In genomic region chr11:118634435-118635236, GRCh38 we compare ENCODE assay signal across 8 cellular contexts. TPM values are rescaled to one million over a fixed set of nuclear protein-coding genes. Genes with fewer than 3 reads are reported as not detected.
DNase-seq lines count a peak whose midpoint lies in the region; ATAC-seq and TF ChIP-seq lines count a peak whose summit lies in the region.

No MANE protein-coding gene starts in this region.

- peaks cover 0 to 76% of the 10 kb centered on the region in 2 donors for H3K36me3 ChIP-seq in gastroesophageal sphincter

- H3K4me3 ChIP-seq in gastroesophageal sphincter = peak overlapping the region; percentile 34 to 51

- H3K36me3 Mint-ChIP-seq in activated CD4-positive, alpha-beta T cell treated with anti-CD3 and anti-CD28 coated beads, Interleukin-2, amount 10 ng/mL, durations not matched to agents 24 days and 14 days (ENCODE audit: low read depth) = no peaks in the 10 kb centered on the region

- no peak overlapping the region for H3K27ac Mint-ChIP-seq in activated CD4-positive, alpha-beta T cell treated with anti-CD3 and anti-CD28 coated beads, Interleukin-2, amount 10 ng/mL, durations not matched to agents 24 days and 14 days

- peak; percentile 94 for ATAC-seq in gastroesophageal sphincter
- ATAC-seq in HG03025 (IDR thresholded peaks at IDR 0.05; ENCODE audit: low FRiP score, unreplicated experiment) = no peak

- no peaks in the 10 kb centered on the region for H3K27me3 ChIP-seq in gastroesophageal sphincter

- peak overlapping the region; percentile 63 for H3K27ac ChIP-seq in VCaP
- peak overlapping the region; percentile 69 to 90 (median 85) for H3K27ac ChIP-seq in gastroesophageal sphincter

- WGBS in gastroesophageal sphincter (ENCODE audit: low coverage in 1 of 2), 2 donors = 0 to 10% methylated on average over 1 to 9 of the region's 41 CpGs

- no peaks in the 10 kb centered on the region for H3K9me3 ChIP-seq in gastroesophageal sphincter

- TF ChIP-seq POLR2A in gastroesophageal sphincter (IDR thresholded peaks at IDR 0.05) = no peak

- no peak overlapping the region for H3K4me3 Mint-ChIP-seq in activated CD4-positive, alpha-beta T cell treated with anti-CD3 and anti-CD28 coated beads, Interleukin-2, amount 10 ng/mL, durations not matched to agents 24 days and 14 days

- no peak for TF ChIP-seq EP300 in gastroesophageal sphincter (IDR thresholded peaks at IDR 0.05)

- peaks cover 4% of the 10 kb centered on the region for H3K4me1 Mint-ChIP-seq in activated CD4-positive, alpha-beta T cell treated with anti-CD3 and anti-CD28 coated beads, Interleukin-2, amount 10 ng/mL, durations not matched to agents 24 days and 14 days

- intact Hi-C loops in activated CD4-positive, alpha-beta T cell treated with anti-CD3 and anti-CD28 coated beads, Interleukin-2, amount 10 ng/mL, durations not matched to agents 24 days and 14 days (cut with micrococcal nuclease) = no loop called here

- peaks cover 4 to 85% (median 27%) of the 10 kb centered on the region in 3 donors for H3K4me1 ChIP-seq in gastroesophageal sphincter

- H3K27me3 Mint-ChIP-seq in activated CD4-positive, alpha-beta T cell treated with anti-CD3 and anti-CD28 coated beads, Interleukin-2, amount 10 ng/mL, durations not matched to agents 24 days and 14 days = peaks cover 9% of the 10 kb centered on the region

- DNase-seq in activated CD4-positive, alpha-beta T cell treated with anti-CD3 and anti-CD28 coated beads, Interleukin-2, amount 10 ng/mL, durations not matched to agents 24 days and 14 days = peak; percentile 64
- no peak for DNase-seq in activated CD4-positive, alpha-beta T cell treated with anti-CD3 and anti-CD28 coated beads, Interleukin-2, amount 50 U/mL, for 4 hours
- peak; percentile 22 for DNase-seq in occipital lobe (lab: John Stamatoyannopoulos, UW)
- DNase-seq in SIG-M5 (lab: John Stamatoyannopoulos, UW) = no peak
- DNase-seq in activated gamma-delta T cell (lab: John Stamatoyannopoulos, UW) = no peak

- no peaks in the 10 kb centered on the region for H3K9me3 Mint-ChIP-seq in activated CD4-positive, alpha-beta T cell treated with anti-CD3 and anti-CD28 coated beads, Interleukin-2, amount 10 ng/mL, durations not matched to agents 24 days and 14 days

- TF ChIP-seq CTCF in VCaP (conservative IDR thresholded peaks at IDR 0.05) = 0 out of 2 replicates have a peak, but pooled peaks have one; percentile 27
- TF ChIP-seq CTCF in gastroesophageal sphincter (IDR thresholded peaks at IDR 0.05) = peak in 3 of 4 experiments; percentile 22 to 67 (median 30)

RNA-seq across cellular contexts. Expression of gene PHLDB1, which starts 27.2 kb away (rescaled TPM):
- total RNA-seq in activated CD4-positive, alpha-beta T cell treated with anti-CD3 and anti-CD28 coated beads, Interleukin-2, amount 10 ng/mL, durations not matched to agents 24 days and 14 days = 1.3 and 1.7 TPM in 2 replicates
- total RNA-seq in gastroesophageal sphincter = 100 to 1,000 TPM in 2 of 4 donors, 10 to 100 TPM in 2; 45.8 to 144 (median 101) TPM
- total RNA-seq in occipital lobe = 65.8 TPM

RNA-seq across cellular contexts. Expression of gene TREH, which starts 44.8 kb away (rescaled TPM):
- total RNA-seq in activated CD4-positive, alpha-beta T cell treated with anti-CD3 and anti-CD28 coated beads, Interleukin-2, amount 10 ng/mL, durations not matched to agents 24 days and 14 days = not detected in 2 replicates
- total RNA-seq in gastroesophageal sphincter = not detected
- total RNA-seq in occipital lobe = not detected

Comparison
In these comparisons a context has a peak if more than half of its experiments do, and no peak if none do; other contexts are left out.
1. DNase-seq: peak in activated CD4-positive, alpha-beta T cell treated with anti-CD3 and anti-CD28 coated beads, Interleukin-2, amount 10 ng/mL, durations not matched to agents 24 days and 14 days (single experiment) and occipital lobe (single experiment); none in activated CD4-positive, alpha-beta T cell treated with anti-CD3 and anti-CD28 coated beads, Interleukin-2, amount 50 U/mL, for 4 hours (0 of 2), SIG-M5 (single experiment) and activated gamma-delta T cell (single experiment).
2. RNA of gene PHLDB1, which starts 27.2 kb away (total RNA-seq): 45.8 to 144 TPM in gastroesophageal sphincter and 65.8 TPM in occipital lobe (single experiment); 1.3 to 1.7 TPM in activated CD4-positive, alpha-beta T cell treated with anti-CD3 and anti-CD28 coated beads, Interleukin-2, amount 10 ng/mL, durations not matched to agents 24 days and 14 days; every median in the first group is over 10 times any median in the second.